8 cellular contexts compared by ENCODE assay signal in the genomic region with DNA sequence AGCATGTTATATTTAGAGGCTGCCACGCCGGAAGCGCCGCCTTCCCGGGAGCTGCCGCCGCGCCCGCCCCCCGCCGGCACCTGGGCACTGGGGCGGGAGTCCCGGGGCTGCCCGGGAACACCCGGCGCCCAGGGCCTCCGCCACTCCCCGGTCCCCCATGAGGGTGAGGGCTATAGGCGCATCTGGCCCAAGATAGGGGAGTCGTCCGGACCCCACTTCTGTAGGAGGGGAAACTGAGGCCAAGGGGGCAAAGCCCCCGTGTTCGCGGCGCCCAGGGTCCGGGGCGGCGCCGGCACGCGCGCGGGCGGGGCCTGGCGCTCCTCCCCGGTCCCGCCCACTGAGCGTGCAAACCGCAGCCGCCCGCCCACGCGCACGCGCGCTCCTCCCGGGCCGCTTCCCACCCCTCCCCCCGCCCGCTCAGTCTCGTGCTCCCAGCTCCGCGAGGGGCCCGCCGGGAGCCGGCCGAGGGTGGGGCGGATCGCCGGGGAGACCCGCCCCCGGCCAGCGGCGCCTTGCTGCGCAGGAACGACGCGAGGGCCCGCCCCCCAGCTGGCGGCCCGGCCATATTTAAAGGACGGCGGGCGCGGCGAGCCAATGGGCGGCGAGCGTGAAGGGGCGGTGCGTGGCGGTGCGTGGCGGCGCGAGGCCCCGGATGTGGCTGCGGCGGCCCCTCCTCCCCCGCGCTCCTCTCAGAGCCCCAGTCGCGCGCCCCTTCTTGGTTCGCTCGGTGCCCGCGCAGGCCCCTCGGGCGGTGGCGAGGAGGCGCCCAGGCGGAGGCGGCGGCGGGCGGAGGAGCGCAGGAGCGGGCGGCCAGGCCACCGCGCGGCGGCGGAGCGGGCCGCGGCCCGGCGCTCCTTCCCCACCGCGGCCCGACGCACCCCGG. TPM values are rescaled to one million over a fixed set of nuclear protein-coding genes. Genes with fewer than 3 reads are reported as not detected.
A peak's percentile ranks its signal among the peaks of the same experiment; 100 is the strongest.
DNase-seq lines count a peak whose midpoint lies in the region; ATAC-seq, FAIRE-seq and TF ChIP-seq lines count a peak whose summit lies in the region.

A gene (plus strand): TSS at position 700 of the 883 bp plus-strand sequence. CDS start 192 bp downstream, outside the sequence.

- peaks cover 0 to 51% of the 10 kb centered on the region in 2 donors for H3K4me1 ChIP-seq in right atrium auricular region

- H3K9me3 ChIP-seq in right atrium auricular region: no peaks in the 10 kb centered on the region

- ATAC-seq in GM18505 (IDR thresholded peaks at IDR 0.05; ENCODE audit: unreplicated experiment): peak; percentile 74
- ATAC-seq in HG02970 (IDR thresholded peaks at IDR 0.05; ENCODE audit: low FRiP score, unreplicated experiment): peak; percentile 81

- H3K36me3 ChIP-seq in right atrium auricular region: peaks cover 24% of the 10 kb centered on the region

- peak; percentile 38 for TF ChIP-seq POLR2A in GM18505 (IDR thresholded peaks at IDR 0.05; ENCODE audit: borderline replicate concordance, extremely low read depth, insufficient read depth, insufficient read length)

- peak; percentile 96 for FAIRE-seq in urothelium cell line (lab: Jason Lieb, UNC)

- H3K27me3 ChIP-seq in right atrium auricular region: no peaks in the 10 kb centered on the region

- DNase-seq in NCI-H1930 (lab: John Stamatoyannopoulos, UW): peak; percentile 95 to 99
- peak; percentile 55 to 97 (median 93) for DNase-seq in anterior cingulate cortex (lab: John Stamatoyannopoulos, UW)
- peak; percentile 95 for DNase-seq in right atrium auricular region (ENCODE audit: low spot score)
- DNase-seq in pulmonary artery endothelial cell (ENCODE audit: low read depth, low spot score): peak; percentile 84
- DNase-seq in urothelium cell line (ENCODE audit: low spot score): peak; percentile 100

- TF ChIP-seq CTCF in right atrium auricular region (IDR thresholded peaks at IDR 0.05): no peak

- intact Hi-C loops in T-helper 2 cell treated with Interferon-gamma antibody and Interleukin-4, amounts not matched to agents 100 ng/mL and 5 ng/mL, for 36 hours (cut with micrococcal nuclease): loop anchor here (1.0 to 5.0 kb wide), 8 partner anchors 21 to 673 kb away; a partner anchor contains a TSS

- H3K27ac ChIP-seq in right atrium auricular region: peak within 1 kb of the TSS; percentile 97 to 98

- peak within 1 kb of the TSS; percentile 63 to 91 for H3K4me3 ChIP-seq in right atrium auricular region

RNA-seq across cellular contexts. Expression of the gene that starts here (rescaled TPM):
- 38.6 and 39.4 TPM in 2 replicates for total RNA-seq in T-helper 2 cell treated with Interferon-gamma antibody and Interleukin-4, amounts not matched to agents 100 ng/mL and 5 ng/mL, for 36 hours
- total RNA-seq in right atrium auricular region (10 to 100 TPM; 26.1 to 26.8 TPM), pulmonary artery endothelial cell (38.1 and 43.4 TPM in 2 replicates)

Comparison
In these comparisons a context has a peak if more than half of its experiments do, and no peak if none do; other contexts are left out.
1. Peak in every context shown above with its lines: DNase-seq, ATAC-seq, H3K4me3 ChIP-seq and H3K27ac ChIP-seq.